In the genomic region with DNA sequence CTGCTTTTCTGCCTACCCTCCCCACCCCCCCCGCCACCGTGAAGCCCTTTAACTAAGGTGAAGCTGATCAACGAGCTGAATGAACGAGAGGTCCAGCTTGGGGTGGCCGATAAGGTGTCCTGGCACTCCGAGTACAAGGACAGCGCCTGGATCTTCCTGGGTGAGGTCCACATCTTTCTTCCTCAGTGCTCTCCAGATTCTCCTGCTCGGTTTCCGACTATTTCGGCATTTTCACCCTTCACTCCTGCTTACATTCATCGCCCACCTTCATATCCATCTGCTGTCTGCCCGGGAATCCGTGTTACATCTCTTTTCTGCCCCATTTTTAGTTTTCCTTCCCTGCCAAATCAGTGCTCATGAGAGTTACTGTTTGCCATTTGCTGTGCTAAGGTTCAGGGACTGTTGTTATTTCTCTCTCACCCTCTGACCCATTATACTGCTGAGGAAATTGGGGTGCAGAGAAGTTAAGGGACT, we compare ENCODE assay signal across 8 cellular contexts. TPM values are rescaled to one million over a fixed set of nuclear protein-coding genes. Genes with fewer than 3 reads are reported as not detected.
DNase-seq lines count a peak whose midpoint lies in the region; ATAC-seq and TF ChIP-seq lines count a peak whose summit lies in the region.

No MANE protein-coding gene starts in this region.

- intact Hi-C loops in left colon (cut with DNase I, micrococcal nuclease) = no loop called here

- no peaks in the 10 kb centered on the region for H3K36me3 ChIP-seq in thoracic aorta

- peak overlapping the region; percentile 80 for H3K4me3 Mint-ChIP-seq in activated CD4-positive, alpha-beta T cell treated with anti-CD3 and anti-CD28 coated beads, Interleukin-2, amount 10 ng/mL, durations not matched to agents 7 days and 5 days
- peak overlapping the region; percentile 94 for H3K4me3 Mint-ChIP-seq in activated naive CD4-positive, alpha-beta T cell treated with anti-CD3 and anti-CD28 coated beads, Interleukin-2, amount 50 U/mL, for 24 hours

- H3K27ac ChIP-seq in thoracic aorta = peak overlapping the region; percentile 12 to 70

- TF ChIP-seq CTCF in thoracic aorta (IDR thresholded peaks at IDR 0.05) = no peak

- H3K4me1 Mint-ChIP-seq in activated CD4-positive, alpha-beta T cell treated with anti-CD3 and anti-CD28 coated beads, Interleukin-2, amount 10 ng/mL, durations not matched to agents 7 days and 5 days = peaks cover 22% of the 10 kb centered on the region
- peaks cover 18% of the 10 kb centered on the region for H3K4me1 Mint-ChIP-seq in activated naive CD4-positive, alpha-beta T cell treated with anti-CD3 and anti-CD28 coated beads, Interleukin-2, amount 50 U/mL, for 24 hours

- CTCF ChIA-PET in activated CD4-positive, alpha-beta T cell treated with anti-CD3 and anti-CD28 coated beads, Interleukin-2, amount 10 ng/mL, durations not matched to agents 7 days and 5 days (lab: Charles Lee) = interaction anchor here (0.9 kb wide), 1 partner anchor 9 kb away, joined by 3 read pairs; no protein-coding TSS in a partner anchor

- H3K9me3 ChIP-seq in thoracic aorta = no peaks in the 10 kb centered on the region

- POLR2A ChIA-PET in activated CD4-positive, alpha-beta T cell treated with anti-CD3 and anti-CD28 coated beads, Interleukin-2, amount 10 ng/mL, durations not matched to agents 7 days and 5 days (lab: Charles Lee) = no interaction called here

- no peaks in the 10 kb centered on the region for H3K27me3 ChIP-seq in thoracic aorta (replicated peaks; ENCODE audit: insufficient read depth)

- H3K27ac Mint-ChIP-seq in activated CD4-positive, alpha-beta T cell treated with anti-CD3 and anti-CD28 coated beads, Interleukin-2, amount 10 ng/mL, durations not matched to agents 7 days and 5 days = peak overlapping the region; percentile 91
- H3K27ac Mint-ChIP-seq in activated naive CD4-positive, alpha-beta T cell treated with anti-CD3 and anti-CD28 coated beads, Interleukin-2, amount 50 U/mL, for 24 hours = peak overlapping the region; percentile 94

- peak overlapping the region; percentile 74 for H3K4me3 ChIP-seq in thoracic aorta

- no peaks in the 10 kb centered on the region for H3K9me3 Mint-ChIP-seq in activated CD4-positive, alpha-beta T cell treated with anti-CD3 and anti-CD28 coated beads, Interleukin-2, amount 10 ng/mL, durations not matched to agents 7 days and 5 days
- H3K9me3 Mint-ChIP-seq in activated naive CD4-positive, alpha-beta T cell treated with anti-CD3 and anti-CD28 coated beads, Interleukin-2, amount 50 U/mL, for 24 hours = no peaks in the 10 kb centered on the region

- H3K27me3 Mint-ChIP-seq in activated CD4-positive, alpha-beta T cell treated with anti-CD3 and anti-CD28 coated beads, Interleukin-2, amount 10 ng/mL, durations not matched to agents 7 days and 5 days = peaks cover 5% of the 10 kb centered on the region
- H3K27me3 Mint-ChIP-seq in activated naive CD4-positive, alpha-beta T cell treated with anti-CD3 and anti-CD28 coated beads, Interleukin-2, amount 50 U/mL, for 24 hours = no peaks in the 10 kb centered on the region

- no peak for DNase-seq in activated CD4-positive, alpha-beta T cell treated with anti-CD3 and anti-CD28 coated beads, Interleukin-2, amount 10 ng/mL, durations not matched to agents 7 days and 5 days
- no peak for DNase-seq in activated CD4-positive, alpha-beta T cell treated with anti-CD3 and anti-CD28 coated beads, Interleukin-2, amount 50 U/mL, for 4 hours
- DNase-seq in left colon (no peak), thoracic aorta (ENCODE audit: low spot score) (no peak), activated gamma-delta T cell (lab: John Stamatoyannopoulos, UW) (no peak), HPDE6-E6E7 (ENCODE audit: extremely low spot score) (no peak)
- DNase-seq in activated effector memory CD4-positive, alpha-beta T cell treated with anti-CD3 and anti-CD28 coated beads, Interleukin-2, amount 50 U/mL, for 16 hours = no peak

- H3K36me3 Mint-ChIP-seq in activated CD4-positive, alpha-beta T cell treated with anti-CD3 and anti-CD28 coated beads, Interleukin-2, amount 10 ng/mL, durations not matched to agents 7 days and 5 days (ENCODE audit: low read depth) = peaks cover 12% of the 10 kb centered on the region
- no peaks in the 10 kb centered on the region for H3K36me3 Mint-ChIP-seq in activated naive CD4-positive, alpha-beta T cell treated with anti-CD3 and anti-CD28 coated beads, Interleukin-2, amount 50 U/mL, for 24 hours

- peaks cover 5 to 11% of the 10 kb centered on the region in 2 donors for H3K4me1 ChIP-seq in thoracic aorta (ENCODE audit: control insufficient read depth in 1 of 2, low read depth in 2 of 2)

- ATAC-seq in left colon (peak; percentile 32), thoracic aorta (ENCODE audit: insufficient number of reproducible peaks, low FRiP score, low read depth) (no peak)

RNA-seq across cellular contexts. Expression of gene RBMX2, which starts 0.5 kb away (rescaled TPM):
- 10 to 100 TPM; 24.3 to 26.8 TPM for total RNA-seq in activated CD4-positive, alpha-beta T cell treated with anti-CD3 and anti-CD28 coated beads, Interleukin-2, amount 10 ng/mL, durations not matched to agents 7 days and 5 days
- total RNA-seq in left colon = 10 to 100 TPM; 11.4 to 13.0 TPM
- 10 to 100 TPM in 1 of 2 donors, 1 to 10 TPM in 1; 5.4 to 15.8 TPM for total RNA-seq in thoracic aorta

RNA-seq across cellular contexts. Expression of gene GPR119, which starts 16.8 kb away (rescaled TPM):
- not detected for total RNA-seq in activated CD4-positive, alpha-beta T cell treated with anti-CD3 and anti-CD28 coated beads, Interleukin-2, amount 10 ng/mL, durations not matched to agents 7 days and 5 days
- under 1 TPM; 0.31 to 0.78 TPM for total RNA-seq in left colon
- total RNA-seq in thoracic aorta = not detected
